8 cellular contexts compared by ENCODE assay signal in the genomic region with DNA sequence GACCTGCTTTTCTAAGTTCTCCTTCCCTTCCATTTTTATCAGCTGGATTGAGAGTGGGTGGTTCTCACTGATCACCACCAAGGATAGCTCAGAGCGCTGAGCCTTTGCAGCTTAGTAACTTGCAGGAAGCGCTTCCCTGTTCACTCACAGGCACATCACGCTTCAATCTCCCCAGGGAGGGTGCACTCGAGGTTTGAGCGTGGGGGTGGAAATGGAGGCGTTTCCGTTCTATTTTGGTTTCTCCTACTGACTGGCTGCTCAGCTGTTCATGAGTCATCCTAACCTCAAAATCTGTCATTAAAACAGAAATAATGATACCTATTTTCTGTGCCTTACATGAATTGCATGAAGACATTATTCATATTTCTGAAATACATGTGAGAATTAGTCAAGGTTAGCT.
A peak's percentile ranks its signal among the peaks of the same experiment; 100 is the strongest.
DNase-seq lines count a peak whose midpoint lies in the region; ATAC-seq, FAIRE-seq and TF ChIP-seq lines count a peak whose summit lies in the region.

No MANE protein-coding gene starts in this region.

- H3K9me3 ChIP-seq in CD8-positive, alpha-beta T cell (ENCODE audit: low read length): no peaks in the 10 kb centered on the region
- H3K9me3 ChIP-seq in PC-9 (ENCODE audit: insufficient read depth, low read depth) (no peaks in the 10 kb centered on the region; the same call in 1 of the 2 replicates), trophoblast cell (ENCODE audit: insufficient read depth, low read depth, low read length) (no peaks in the 10 kb centered on the region)

- WGBS in trophoblast cell (ENCODE audit: extremely low coverage, insufficient coverage, insufficient read length): no CpG with 5 or more reads among the region's 7 CpGs

- H3K4me3 ChIP-seq in CD8-positive, alpha-beta T cell (ENCODE audit: low read depth, low read length): no peak overlapping the region
- H3K4me3 ChIP-seq in PC-9 (no peak overlapping the region), trophoblast cell (ENCODE audit: low read depth, low read length) (no peak overlapping the region)

- no peaks in the 10 kb centered on the region for H3K27me3 ChIP-seq in CD8-positive, alpha-beta T cell (ENCODE audit: insufficient read depth, low read length)
- H3K27me3 ChIP-seq in PC-9 (ENCODE audit: insufficient read depth, low read depth) (no peaks in the 10 kb centered on the region), trophoblast cell (ENCODE audit: insufficient read depth, low read length) (no peaks in the 10 kb centered on the region)

- H3K4me2 ChIP-seq in PC-9 (0 out of 2 replicates have a peak overlapping the region, but pooled peaks have one; percentile 5), trophoblast cell (ENCODE audit: low read length) (no peak overlapping the region)

- H3K27ac Mint-ChIP-seq in CD8-positive, alpha-beta T cell: no peak overlapping the region
- no peak overlapping the region for H3K27ac Mint-ChIP-seq in activated T-helper 17 cell treated with anti-CD3 and anti-CD28 coated beads, Interleukin-2, amount 50 U/mL, for 72 hours

- CTCF ChIA-PET in CD8-positive, alpha-beta T cell (lab: Charles Lee): interaction anchor here (1.1 kb wide), 1 partner anchor 52 kb away, joined by 3 read pairs; no protein-coding TSS in a partner anchor
- CTCF ChIA-PET in PC-9 (lab: Charles Lee): interaction anchor here (0.6 kb wide), 1 partner anchor 417 kb away, joined by 10 read pairs; no protein-coding TSS in a partner anchor

- BruUV-seq in PC-9 (replicated peaks; lab: Mats Ljungman, UMichigan): no TSS peak

- no peak overlapping the region for H3K4me3 Mint-ChIP-seq in CD8-positive, alpha-beta T cell
- H3K4me3 Mint-ChIP-seq in activated T-helper 17 cell treated with anti-CD3 and anti-CD28 coated beads, Interleukin-2, amount 50 U/mL, for 72 hours: no peak overlapping the region

- peaks cover 9% of the 10 kb centered on the region for H3K4me1 ChIP-seq in CD8-positive, alpha-beta T cell (ENCODE audit: insufficient read depth, low read length)
- H3K4me1 ChIP-seq in PC-9 (replicated peaks; ENCODE audit: insufficient read depth): 0 out of 2 replicates have a peak, but pooled peaks cover 9% of the 10 kb centered on the region
- no peaks in the 10 kb centered on the region for H3K4me1 ChIP-seq in trophoblast cell (ENCODE audit: control insufficient read depth in 1 of 2, insufficient read depth in 2 of 2, low read length in 2 of 2)

- DNase-seq in CD8-positive, alpha-beta T cell: peak in 6 of 7 experiments; percentile 4 to 52 (median 32)
- DNase-seq in PC-9 (peak; percentile 39 to 47), germinal center (ENCODE audit: low spot score) (peak; percentile 2), trophoblast cell (peak; percentile 42 to 50), urothelium cell line (ENCODE audit: low spot score) (peak; percentile 72)

- H2AFZ ChIP-seq in PC-9 (no peak overlapping the region), trophoblast cell (ENCODE audit: insufficient read depth, low read length, poor library complexity) (no peak overlapping the region)

- H3K36me3 ChIP-seq in CD8-positive, alpha-beta T cell (ENCODE audit: insufficient read depth, low read length): no peaks in the 10 kb centered on the region
- H3K36me3 ChIP-seq in PC-9 (ENCODE audit: low read depth): no peaks in the 10 kb centered on the region
- H3K36me3 ChIP-seq in trophoblast cell (ENCODE audit: control insufficient read depth in 1 of 2, insufficient read depth in 2 of 2, low read length in 2 of 2): no peaks in the 10 kb centered on the region

- POLR2A ChIA-PET in CD8-positive, alpha-beta T cell (lab: Charles Lee): no interaction called here
- POLR2A ChIA-PET in PC-9 (lab: Charles Lee; ENCODE audit: unreplicated experiment): interaction anchor here (0.5 to 0.6 kb wide), 3 partner anchors 14 to 292 kb away, joined by 4 to 6 read pairs (median 5); a partner anchor contains a TSS

- intact Hi-C loops in CD8-positive, alpha-beta T cell (cut with DNase I, micrococcal nuclease): no loop called here
- intact Hi-C loops in PC-9 (cut with micrococcal nuclease; ENCODE audit: unreplicated experiment): no loop called here

- no peaks in the 10 kb centered on the region for H3K9me2 ChIP-seq in PC-9 (ENCODE audit: insufficient read depth)

- no peak for TF ChIP-seq CTCF in CD8-positive, alpha-beta T cell (IDR thresholded peaks at IDR 0.05)
- TF ChIP-seq CTCF in PC-9 (conservative IDR thresholded peaks at IDR 0.05): no peak

- no peaks in the 10 kb centered on the region for H3K36me3 Mint-ChIP-seq in CD8-positive, alpha-beta T cell
- H3K36me3 Mint-ChIP-seq in activated T-helper 17 cell treated with anti-CD3 and anti-CD28 coated beads, Interleukin-2, amount 50 U/mL, for 72 hours (ENCODE audit: low read depth): no peaks in the 10 kb centered on the region

- H3K23ac ChIP-seq in trophoblast cell (ENCODE audit: low read length): no peak overlapping the region

- H3K4me1 Mint-ChIP-seq in CD8-positive, alpha-beta T cell (ENCODE audit: low read depth): peaks cover 12% of the 10 kb centered on the region
- no peaks in the 10 kb centered on the region for H3K4me1 Mint-ChIP-seq in activated T-helper 17 cell treated with anti-CD3 and anti-CD28 coated beads, Interleukin-2, amount 50 U/mL, for 72 hours

- no peak overlapping the region for H3K4ac ChIP-seq in trophoblast cell (ENCODE audit: low read depth, low read length)

- H3K79me1 ChIP-seq in trophoblast cell (ENCODE audit: low read length): no peaks in the 10 kb centered on the region

- H4K12ac ChIP-seq in trophoblast cell (ENCODE audit: low read depth, low read length): no peak overlapping the region

- no peak overlapping the region for H3K14ac ChIP-seq in trophoblast cell (ENCODE audit: low read length)

- H3K9me3 Mint-ChIP-seq in CD8-positive, alpha-beta T cell: no peaks in the 10 kb centered on the region
- peaks cover 4% of the 10 kb centered on the region for H3K9me3 Mint-ChIP-seq in activated T-helper 17 cell treated with anti-CD3 and anti-CD28 coated beads, Interleukin-2, amount 50 U/mL, for 72 hours

- no peak overlapping the region for H2BK5ac ChIP-seq in trophoblast cell (ENCODE audit: low read depth, low read length, poor library complexity)

- no peak overlapping the region for H4K91ac ChIP-seq in trophoblast cell (ENCODE audit: low read depth, low read length)

- H2BK12ac ChIP-seq in trophoblast cell (ENCODE audit: low read length): no peak overlapping the region

- no peaks in the 10 kb centered on the region for H3K79me2 ChIP-seq in PC-9 (ENCODE audit: low read depth)
- no peaks in the 10 kb centered on the region for H3K79me2 ChIP-seq in trophoblast cell (ENCODE audit: control insufficient read depth, insufficient read depth, low read length, poor library complexity)

- H3K27me3 Mint-ChIP-seq in CD8-positive, alpha-beta T cell (ENCODE audit: low read depth): no peaks in the 10 kb centered on the region
- no peaks in the 10 kb centered on the region for H3K27me3 Mint-ChIP-seq in activated T-helper 17 cell treated with anti-CD3 and anti-CD28 coated beads, Interleukin-2, amount 50 U/mL, for 72 hours

- H2AK5ac ChIP-seq in trophoblast cell (ENCODE audit: low read length): no peak overlapping the region

- no peak overlapping the region for H4K8ac ChIP-seq in trophoblast cell (ENCODE audit: low read depth, low read length)

- H3K9ac ChIP-seq in trophoblast cell (ENCODE audit: low read length): no peak overlapping the region

- H2BK120ac ChIP-seq in trophoblast cell (ENCODE audit: insufficient read depth, low read length, poor library complexity): no peak overlapping the region

- peak; percentile 68 for ATAC-seq in CD8-positive, alpha-beta T cell
- ATAC-seq in GM19397 (IDR thresholded peaks at IDR 0.05; ENCODE audit: unreplicated experiment) (peak; percentile 99), HG03439 (IDR thresholded peaks at IDR 0.05; ENCODE audit: unreplicated experiment) (peak; percentile 99)
- ATAC-seq in activated T-helper 17 cell treated with anti-CD3 and anti-CD28 coated beads, Interleukin-2, amount 50 U/mL, for 72 hours (replicated peaks): peak; percentile 89

- no peak overlapping the region for H3K27ac ChIP-seq in CD8-positive, alpha-beta T cell (ENCODE audit: low read depth, low read length)
- H3K27ac ChIP-seq in PC-9 (no peak overlapping the region), trophoblast cell (ENCODE audit: low read depth, low read length) (no peak overlapping the region)

- H3F3A ChIP-seq in PC-9 (ENCODE audit: insufficient read depth, low read depth): no peaks in the 10 kb centered on the region

- H3K18ac ChIP-seq in trophoblast cell (ENCODE audit: low read length): no peak overlapping the region

- no peaks in the 10 kb centered on the region for H4K20me1 ChIP-seq in PC-9 (ENCODE audit: insufficient read depth)

- no peak for FAIRE-seq in urothelium cell line (lab: Jason Lieb, UNC)

Comparison
In these comparisons a context has a peak if more than half of its experiments do, and no peak if none do; other contexts are left out.
1. DNase-seq: peak in every context shown above with its lines; median percentile 72 in urothelium cell line; 46 in trophoblast cell; 43 in PC-9; 32 in CD8-positive, alpha-beta T cell; 2 in germinal center.